Comparison of ENCODE assay signal across 8 cellular contexts in the genomic region with DNA sequence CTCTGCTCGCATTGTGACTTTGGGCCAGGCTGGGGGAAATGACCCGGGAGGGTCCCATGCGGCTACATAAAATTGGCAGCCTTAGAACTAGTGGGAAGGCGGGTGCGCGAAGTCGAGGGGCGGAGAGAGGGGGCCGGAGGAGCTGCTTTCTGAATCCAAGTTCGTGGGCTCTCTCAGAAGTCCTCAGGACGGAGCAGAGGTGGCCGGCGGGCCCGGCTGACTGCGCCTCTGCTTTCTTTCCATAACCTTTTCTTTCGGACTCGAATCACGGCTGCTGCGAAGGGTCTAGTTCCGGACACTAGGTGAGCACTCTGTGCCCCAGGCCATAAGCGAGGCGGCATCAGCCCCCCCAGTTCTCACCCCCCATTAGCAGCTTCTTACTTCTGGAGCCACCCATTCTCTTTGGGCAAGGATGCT. TPM values are rescaled to one million over a fixed set of nuclear protein-coding genes. Genes with fewer than 3 reads are reported as not detected.
DNase-seq lines count a peak whose midpoint lies in the region; ATAC-seq, FAIRE-seq and TF ChIP-seq lines count a peak whose summit lies in the region.

KAZALD1 (plus strand) TSS at position 176 of the 417 bp plus-strand sequence. CDS start 604 bp downstream, outside the sequence.

- peaks cover 42 to 64% of the 10 kb centered on the region in 2 experiments for H3K4me1 ChIP-seq in K562 (replicated peaks in 1 of 2; ENCODE audit: control insufficient read depth in 2 of 2, insufficient read depth in 2 of 2, low read length in 2 of 2)
- H3K4me1 ChIP-seq in lower lobe of right lung = peaks cover 56% of the 10 kb centered on the region
- no peaks in the 10 kb centered on the region for H3K4me1 ChIP-seq in urinary bladder (ENCODE audit: insufficient read depth)

- peaks cover 10% of the 10 kb centered on the region; the same call in 1 of the 3 replicates for H3K36me3 ChIP-seq in K562 (ENCODE audit: control insufficient read depth, insufficient read depth, low read length)
- no peaks in the 10 kb centered on the region for H3K36me3 ChIP-seq in lower lobe of right lung
- H3K36me3 ChIP-seq in urinary bladder (ENCODE audit: insufficient read depth) = no peaks in the 10 kb centered on the region

- no peaks in the 10 kb centered on the region for H4K20me1 ChIP-seq in K562 (replicated peaks; ENCODE audit: control insufficient read depth, insufficient read depth, low read length)

- H3K79me2 ChIP-seq in K562 (ENCODE audit: control insufficient read depth, insufficient read depth, low read length) = peaks cover 63% of the 10 kb centered on the region

- peak within 1 kb of the TSS; percentile 87 for H3K4me3 Mint-ChIP-seq in activated naive CD4-positive, alpha-beta T cell treated with anti-CD3 and anti-CD28 coated beads for 36 hours

- H3K36me3 Mint-ChIP-seq in activated naive CD4-positive, alpha-beta T cell treated with anti-CD3 and anti-CD28 coated beads for 36 hours (ENCODE audit: low read depth) = no peaks in the 10 kb centered on the region

- H3K27ac Mint-ChIP-seq in activated naive CD4-positive, alpha-beta T cell treated with anti-CD3 and anti-CD28 coated beads for 36 hours = peak within 1 kb of the TSS; percentile 93

- peaks cover 39% of the 10 kb centered on the region for H3K27me3 Mint-ChIP-seq in activated naive CD4-positive, alpha-beta T cell treated with anti-CD3 and anti-CD28 coated beads for 36 hours (ENCODE audit: low read depth)

- ATAC-seq in K562 (no peak), lower lobe of right lung (no peak), HG03378 (IDR thresholded peaks at IDR 0.05; ENCODE audit: unreplicated experiment) (no peak)

- H3K9ac ChIP-seq in K562 (ENCODE audit: insufficient read depth in 1 of 2, low read depth in 2 of 2, low read length in 2 of 2) = peak within 1 kb of the TSS; percentile 97 to 99

- peak within 1 kb of the TSS; percentile 100 for H2AFZ ChIP-seq in K562 (ENCODE audit: low read depth, low read length)

- peak within 1 kb of the TSS; percentile 93 for H3K4me2 ChIP-seq in K562 (ENCODE audit: insufficient read depth, low read length)

- DNase-seq in activated naive CD4-positive, alpha-beta T cell treated with anti-CD3 and anti-CD28 coated beads for 36 hours = no peak
- DNase-seq in activated naive CD4-positive, alpha-beta T cell treated with Interleukin-2 at 50 U/mL for 16 hours = no peak
- DNase-seq in K562 (ENCODE audit: extremely low read depth in 1 of 4, low spot score in 3 of 4) = no peak
- DNase-seq in lower lobe of right lung = no peak
- no peak for DNase-seq in GDM1 (lab: John Stamatoyannopoulos, UW)
- no peak for DNase-seq in NCI-H1048 (lab: John Stamatoyannopoulos, UW)

- peaks cover 40% of the 10 kb centered on the region for H3K4me1 Mint-ChIP-seq in activated naive CD4-positive, alpha-beta T cell treated with anti-CD3 and anti-CD28 coated beads for 36 hours (ENCODE audit: low read depth)

- peak within 1 kb of the TSS; percentile 100 for H3K27ac ChIP-seq in K562 (ENCODE audit: extremely low read depth, low read depth, low read length)
- H3K27ac ChIP-seq in lower lobe of right lung = peak within 1 kb of the TSS; percentile 92
- peak within 1 kb of the TSS; percentile 96 for H3K27ac ChIP-seq in urinary bladder (ENCODE audit: low read depth)

- no TSS peak for BruUV-seq in K562 (replicated peaks; lab: Mats Ljungman, UMichigan)

- TF ChIP-seq CTCF in K562 (IDR thresholded peaks at IDR 0.05 in 2 of 3, conservative IDR thresholded peaks at IDR 0.05 in 1 of 3; ENCODE audit: insufficient read depth in 2 of 3, low read depth in 1 of 3, low read length in 3 of 3) (no peak), lower lobe of right lung (IDR thresholded peaks at IDR 0.05) (no peak)

- H3K9me3 Mint-ChIP-seq in activated naive CD4-positive, alpha-beta T cell treated with anti-CD3 and anti-CD28 coated beads for 36 hours = no peaks in the 10 kb centered on the region

- H3K27me3 ChIP-seq in K562 (ENCODE audit: control insufficient read depth in 2 of 2, insufficient read depth in 2 of 2, low read length in 2 of 2) (no peaks in the 10 kb centered on the region), lower lobe of right lung (ENCODE audit: low read depth) (peaks cover 3% of the 10 kb centered on the region)

- no peak for TF ChIP-seq POLR2A in K562 (conservative IDR thresholded peaks at IDR 0.05)

- intact Hi-C loops in activated naive CD4-positive, alpha-beta T cell treated with anti-CD3 and anti-CD28 coated beads for 36 hours (cut with micrococcal nuclease) = loop anchor here (2.0 kb wide), 3 partner anchors 43 to 65 kb away; no protein-coding TSS in a partner anchor
- intact Hi-C loops in K562 (cut with micrococcal nuclease) (loop anchor here (10.0 kb wide), 2 partner anchors 47 to 993 kb away; partner anchors contain the start of gene ARMH3), lower lobe of right lung (cut with DNase I) (no loop called here)

- POLR2A ChIA-PET in K562 (lab: Yijun Ruan, JAX) = interaction anchor here (0.6 to 2.2 kb wide), 8 partner anchors 10 to 1501 kb away, joined by 3 to 13 read pairs (median 3); no protein-coding TSS in a partner anchor

- H3K9me1 ChIP-seq in K562 (ENCODE audit: control insufficient read depth, insufficient read depth, low read length) = no peaks in the 10 kb centered on the region

- in situ Hi-C loops in K562 (cut with MboI) = no loop called here

- H3K9me3 ChIP-seq in K562 (replicated peaks; ENCODE audit: control insufficient read depth, insufficient read depth, low read depth, low read length) (no peaks in the 10 kb centered on the region), lower lobe of right lung (no peaks in the 10 kb centered on the region)

- FAIRE-seq in K562 (lab: Jason Lieb, UNC) = no peak

- WGBS in K562 (ENCODE audit: insufficient coverage, low coverage, missing lambda C conversion rate) = 6% methylated on average over 14 of the region's 22 CpGs
- WGBS in urinary bladder = 51% methylated on average over 22 of the region's 22 CpGs

- H3K4me3 ChIP-seq in K562 (peak within 1 kb of the TSS; percentile 53), lower lobe of right lung (peak within 1 kb of the TSS; percentile 64), urinary bladder (ENCODE audit: low read depth, low read length) (peak within 1 kb of the TSS; percentile 66)

- no peak for TF ChIP-seq RAD21 in K562 (CRISPR knock-in tag; conservative IDR thresholded peaks at IDR 0.05 in 1 of 2, IDR thresholded peaks at IDR 0.05 in 1 of 2)

- CTCF ChIA-PET in activated naive CD4-positive, alpha-beta T cell treated with anti-CD3 and anti-CD28 coated beads for 36 hours (lab: Charles Lee) = interaction anchor here (0.6 to 13.7 kb wide), 7 partner anchors 16 to 307 kb away, joined by 3 to 326 read pairs (median 5); partner anchors contain the start of gene LZTS2
- CTCF ChIA-PET in K562 (lab: Yijun Ruan, JAX; ENCODE audit: low intra/inter-chr PET ratio) = no interaction called here

- TF ChIP-seq EP300 in K562 (IDR thresholded peaks at IDR 0.05; ENCODE audit: low read length) = no peak

TF ChIP-seq in K562, 482 proteins besides CTCF, POLR2A, EP300 and RAD21 (continues in another document):
- TF ChIP-seq NCOA2 (IDR thresholded peaks at IDR 0.05; ENCODE audit: partially characterized antibody in 2 of 2) (no peak), RBM34 (IDR thresholded peaks at IDR 0.05; ENCODE audit: borderline replicate concordance, insufficient read depth, low read length) (no peak), RBM22 (IDR thresholded peaks at IDR 0.05; ENCODE audit: low read depth, low read length, poor library complexity, severe bottlenecking) (peak; percentile 35), UBTF (IDR thresholded peaks at IDR 0.05; ENCODE audit: borderline replicate concordance in 1 of 2, low read depth in 2 of 2, low read length in 2 of 2) (0 out of 4 replicates have a peak, but pooled peaks of 1 of the 2 experiments have one; percentile 34), TEAD2 (tag; IDR thresholded peaks at IDR 0.05) (no peak), ZFP30 (CRISPR knock-in tag; IDR thresholded peaks at IDR 0.05; ENCODE audit: borderline replicate concordance) (no peak), HEY1 (CRISPR knock-in tag; IDR thresholded peaks at IDR 0.05; ENCODE audit: borderline replicate concordance) (no peak)

RNA-seq across cellular contexts. Expression of gene KAZALD1, which starts in this region (rescaled TPM):
- total RNA-seq in activated naive CD4-positive, alpha-beta T cell treated with anti-CD3 and anti-CD28 coated beads for 36 hours = under 1 TPM; 0.52 to 0.62 TPM
- total RNA-seq in K562 (2011; cell fraction: chromatin; rRNA removed; ENCODE audit: low replicate concordance) = 4.6 and 10.2 TPM in 2 replicates
- total RNA-seq in K562 (2011; cell fraction: nucleolus; rRNA removed) = 12.9 and 13.0 TPM in 2 replicates
- 7.4 and 7.9 TPM in 2 replicates for total RNA-seq in K562 (2011; cell fraction: nucleoplasm; rRNA removed)
- 7.5 and 9.7 TPM in 2 replicates for total RNA-seq in K562 (2014; rRNA removed)
- 2.4 and 2.7 TPM in 2 replicates for total RNA-seq in K562 (2014; rRNA removed; fragmentation: Illumina TruSeq; extraction: Trizol)
- total RNA-seq in K562 (2015; rRNA removed; fragmentation: Illumina TruSeq; extraction: Trizol) = 7.8 and 8.5 TPM in 2 replicates
- total RNA-seq in K562 (2021) = 8.6 and 9.1 TPM in 2 replicates
- 4.9 and 5.7 TPM in 2 replicates for polyA plus RNA-seq in K562 (2011; rRNA removed)
- polyA plus RNA-seq in K562 (2011; cell fraction: cytosol; rRNA removed) = 6.7 and 10.6 TPM in 2 replicates
- polyA plus RNA-seq in K562 (2011; cell fraction: nucleus; rRNA removed) = 15.5 and 16.6 TPM in 2 replicates
- 8.5 and 11.1 TPM in 2 replicates for polyA plus RNA-seq in K562 (2012)
- 2.8 and 5.2 TPM in 2 replicates for polyA plus RNA-seq in K562 (2014; fragmentation: Illumina TruSeq; extraction: Trizol)
- polyA plus RNA-seq in K562 (2014; fragmentation: Nextera tagmentation; extraction: Ambion mirVana) = under 1 TPM; 0.15 to 0.31 TPM
- 8.9 and 10.0 TPM in 2 replicates for polyA plus RNA-seq in K562 (2014; rRNA removed)
- polyA minus RNA-seq in K562 (2011; rRNA and poly(A)+ RNA removed) = 3.4 and 4.8 TPM in 2 replicates
- polyA minus RNA-seq in K562 (2011; cell fraction: cytosol; rRNA and poly(A)+ RNA removed) = 3.4 and 3.6 TPM in 2 replicates
- 14.4 and 25.2 TPM in 2 replicates for polyA minus RNA-seq in K562 (2011; cell fraction: nucleus; rRNA and poly(A)+ RNA removed)
- total RNA-seq in lower lobe of right lung = 9.9 TPM
- total RNA-seq in urinary bladder = 27.0 TPM
- polyA plus RNA-seq in urinary bladder = 5.9 TPM
